1 cellular context compared by ENCODE assay signal in the genomic region with DNA sequence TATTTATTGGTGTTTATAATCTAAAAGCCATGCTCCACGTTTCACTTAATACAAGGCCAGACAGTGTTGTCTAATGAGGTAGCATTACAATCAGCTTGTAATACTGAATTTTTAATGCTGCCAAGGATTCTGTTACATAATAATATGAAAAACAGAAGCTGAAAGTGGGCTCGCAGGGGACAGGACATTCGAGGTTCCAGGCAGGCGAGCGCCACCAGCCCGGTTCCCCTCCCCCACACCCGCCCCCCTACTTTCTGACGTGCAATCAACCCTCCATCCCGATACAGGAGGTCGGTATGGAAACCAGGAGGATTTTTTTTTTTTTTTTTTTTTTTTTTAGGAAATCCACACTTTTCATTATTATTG.
TF ChIP-seq lines count a peak whose summit lies in the region.

No MANE protein-coding gene starts in this region.

TF ChIP-seq in SK-N-SH, 30 proteins besides CTCF, POLR2A, EP300 and RAD21 (continued from another document):
- TF ChIP-seq NFIC (IDR thresholded peaks at IDR 0.05; ENCODE audit: borderline replicate concordance) = no peak
- no peak for TF ChIP-seq FOXJ3 (CRISPR knock-in tag; IDR thresholded peaks at IDR 0.05)
- TF ChIP-seq FOXM1 (IDR thresholded peaks at IDR 0.05; ENCODE audit: low read depth) = no peak
- TF ChIP-seq JUND (IDR thresholded peaks at IDR 0.05) = no peak
- TF ChIP-seq CHD2 (IDR thresholded peaks at IDR 0.05; ENCODE audit: low read length, partially characterized antibody) = no peak
- TF ChIP-seq RXRA (IDR thresholded peaks at IDR 0.05; ENCODE audit: borderline replicate concordance, low read depth) = no peak
- TF ChIP-seq, protein P1, sequence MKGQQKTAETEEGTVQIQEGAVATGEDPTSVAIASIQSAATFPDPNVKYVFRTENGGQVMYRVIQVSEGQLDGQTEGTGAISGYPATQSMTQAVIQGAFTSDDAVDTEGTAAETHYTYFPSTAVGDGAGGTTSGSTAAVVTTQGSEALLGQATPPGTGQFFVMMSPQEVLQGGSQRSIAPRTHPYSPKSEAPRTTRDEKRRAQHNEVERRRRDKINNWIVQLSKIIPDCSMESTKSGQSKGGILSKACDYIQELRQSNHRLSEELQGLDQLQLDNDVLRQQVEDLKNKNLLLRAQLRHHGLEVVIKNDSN (IDR thresholded peaks at IDR 0.05; ENCODE audit: borderline replicate concordance, low read depth) = no peak
